7 cellular contexts compared by ENCODE assay signal in the genomic region with DNA sequence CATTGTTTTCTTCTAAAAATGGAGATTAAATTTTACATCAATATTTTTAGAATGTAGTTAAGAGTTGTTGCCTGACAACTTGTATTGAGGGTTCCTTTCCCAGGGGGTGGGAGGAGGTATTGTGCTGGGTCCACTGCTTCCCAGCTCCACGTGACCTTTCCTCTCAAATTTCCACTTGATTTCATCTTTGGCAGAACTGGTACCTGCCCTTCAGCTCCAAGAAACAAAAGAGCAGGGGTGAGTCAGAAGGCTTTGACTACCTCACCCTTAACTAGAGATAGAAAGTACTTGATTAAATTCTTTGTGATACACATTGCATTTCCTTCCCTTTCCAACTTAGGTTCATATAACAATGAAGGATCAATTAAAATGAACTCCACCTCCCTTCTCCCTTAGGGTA. TPM values are rescaled to one million over a fixed set of nuclear protein-coding genes. Genes with fewer than 3 reads are reported as not detected.
DNase-seq lines count a peak whose midpoint lies in the region; ATAC-seq and TF ChIP-seq lines count a peak whose summit lies in the region.

No MANE protein-coding gene starts in this region.

- peak overlapping the region; percentile 75 to 84 for H3K27ac Mint-ChIP-seq in T-cell

- TF ChIP-seq CTCF in HEK293 (tag by site-specific recombination; IDR thresholded peaks at IDR 0.05) = no peak
- TF ChIP-seq CTCF in left ventricle myocardium inferior (IDR thresholded peaks at IDR 0.05; ENCODE audit: borderline replicate concordance) = no peak
- TF ChIP-seq CTCF in GM20000 (IDR thresholded peaks at IDR 0.05; ENCODE audit: extremely low read depth, missing control alignments) = no peak

- peaks cover 0 to 6% (median 0%) of the 10 kb centered on the region in 3 donors for H3K9me3 Mint-ChIP-seq in T-cell

- DNase-seq in T-cell (no peak), left ventricle myocardium inferior (no peak), skeletal muscle cell (ENCODE audit: low read depth) (no peak), GM20000 (ENCODE audit: low spot score) (no peak), NCI-H1694 (lab: John Stamatoyannopoulos, UW) (no peak)
- no peak for DNase-seq in activated CD4-positive, alpha-beta T cell treated with anti-CD3 and anti-CD28 coated beads, Interleukin-2, amount 50 U/mL, for 1 hour

- H3K4me3 ChIP-seq in HEK293 (ENCODE audit: low read depth, low read length) (peak overlapping the region; percentile 61), left ventricle myocardium inferior (peak overlapping the region; percentile 85), skeletal muscle cell (ENCODE audit: low read depth, low read length) (peak overlapping the region; percentile 62)

- H3K4me1 ChIP-seq in HEK293 (ENCODE audit: control insufficient read depth, insufficient read depth, low read length) = peaks cover 33% of the 10 kb centered on the region
- peaks cover 66% of the 10 kb centered on the region for H3K4me1 ChIP-seq in left ventricle myocardium inferior

- POLR2A ChIA-PET in HEK293 (lab: Yijun Ruan, JAX) = interaction anchor here (1.7 to 2.5 kb wide), 2 partner anchors 19 to 71 kb away, joined by 4 to 12 read pairs; partner anchors contain the start of gene TRIM2
- POLR2A ChIA-PET in T-cell (lab: Charles Lee) = no interaction called here

- peaks cover 36 to 50% (median 42%) of the 10 kb centered on the region in 3 donors for H3K4me1 Mint-ChIP-seq in T-cell

- H3K27me3 ChIP-seq in left ventricle myocardium inferior (ENCODE audit: low read depth) = no peaks in the 10 kb centered on the region

- peaks cover 9% of the 10 kb centered on the region for H3K36me3 Mint-ChIP-seq in T-cell

- peaks cover 2 to 5% of the 10 kb centered on the region in 2 donors for H3K27me3 Mint-ChIP-seq in T-cell

- H3K36me3 ChIP-seq in HEK293 (ENCODE audit: control insufficient read depth in 2 of 2, insufficient read depth in 1 of 2, low read length in 2 of 2) = peaks cover 0 to 3% of the 10 kb centered on the region in 2 experiments; a peak in 2 of 3 replicates
- H3K36me3 ChIP-seq in left ventricle myocardium inferior = no peaks in the 10 kb centered on the region

- H3K9me3 ChIP-seq in HEK293 (ENCODE audit: control insufficient read depth, insufficient read depth, low read depth, low read length) = no peaks in the 10 kb centered on the region
- H3K9me3 ChIP-seq in left ventricle myocardium inferior (replicated peaks) = no peaks in the 10 kb centered on the region

- no peak overlapping the region for H3K27ac ChIP-seq in HEK293 (ENCODE audit: extremely low read depth, low read depth, low read length)
- H3K27ac ChIP-seq in left ventricle myocardium inferior (replicated peaks) = peak overlapping the region; percentile 96

- intact Hi-C loops in left ventricle myocardium inferior (cut with micrococcal nuclease) = no loop called here

- H3K4me3 Mint-ChIP-seq in T-cell = peak overlapping the region; percentile 85 to 94 (median 89)

- ATAC-seq in T-cell (replicated peaks in 1 of 4) = no peak

- CTCF ChIA-PET in HEK293 (lab: Yijun Ruan, JAX) (interaction anchor here (1.4 to 2.2 kb wide), 3 partner anchors 9 to 94 kb away, joined by 4 to 8 read pairs (median 5); no protein-coding TSS in a partner anchor), T-cell (lab: Charles Lee) (interaction anchor here in 1 of 2 donors (0.7 kb wide), 1 partner anchor 26 kb away, joined by 4 read pairs; no protein-coding TSS in a partner anchor)

TF ChIP-seq in HEK293, 187 proteins besides CTCF, POLR2A, EP300 and RAD21 (continues in another document):
- TF ChIP-seq ZNF600 (tag by site-specific recombination; IDR thresholded peaks at IDR 0.05) (peak; percentile 77), ZNF221 (tag by site-specific recombination; IDR thresholded peaks at IDR 0.05; ENCODE audit: borderline replicate concordance) (no peak), ZNF335 (tag by site-specific recombination; conservative IDR thresholded peaks at IDR 0.05) (0 out of 2 replicates have a peak, but pooled peaks have one; percentile 18), ZBTB10 (tag by site-specific recombination; IDR thresholded peaks at IDR 0.05) (no peak), ZNF785 (tag by site-specific recombination; IDR thresholded peaks at IDR 0.05) (no peak), PRDM1 (tag by site-specific recombination; IDR thresholded peaks at IDR 0.05) (0 out of 2 replicates have a peak, but pooled peaks have one; percentile 19), ZNF629 (tag by site-specific recombination; IDR thresholded peaks at IDR 0.05) (0 out of 2 replicates have a peak, but pooled peaks have one; percentile 38), ZNF341 (tag by site-specific recombination; IDR thresholded peaks at IDR 0.05; ENCODE audit: low read depth) (no peak), ZSCAN30 (tag by site-specific recombination; IDR thresholded peaks at IDR 0.05) (0 out of 2 replicates have a peak, but pooled peaks have one; percentile 20)
- TF ChIP-seq, protein P1, sequence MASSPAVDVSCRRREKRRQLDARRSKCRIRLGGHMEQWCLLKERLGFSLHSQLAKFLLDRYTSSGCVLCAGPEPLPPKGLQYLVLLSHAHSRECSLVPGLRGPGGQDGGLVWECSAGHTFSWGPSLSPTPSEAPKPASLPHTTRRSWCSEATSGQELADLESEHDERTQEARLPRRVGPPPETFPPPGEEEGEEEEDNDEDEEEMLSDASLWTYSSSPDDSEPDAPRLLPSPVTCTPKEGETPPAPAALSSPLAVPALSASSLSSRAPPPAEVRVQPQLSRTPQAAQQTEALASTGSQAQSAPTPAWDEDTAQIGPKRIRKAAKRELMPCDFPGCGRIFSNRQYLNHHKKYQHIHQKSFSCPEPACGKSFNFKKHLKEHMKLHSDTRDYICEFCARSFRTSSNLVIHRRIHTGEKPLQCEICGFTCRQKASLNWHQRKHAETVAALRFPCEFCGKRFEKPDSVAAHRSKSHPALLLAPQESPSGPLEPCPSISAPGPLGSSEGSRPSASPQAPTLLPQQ (tag by site-specific recombination; IDR thresholded peaks at IDR 0.05) = peak; percentile 80
- TF ChIP-seq, protein P2, sequence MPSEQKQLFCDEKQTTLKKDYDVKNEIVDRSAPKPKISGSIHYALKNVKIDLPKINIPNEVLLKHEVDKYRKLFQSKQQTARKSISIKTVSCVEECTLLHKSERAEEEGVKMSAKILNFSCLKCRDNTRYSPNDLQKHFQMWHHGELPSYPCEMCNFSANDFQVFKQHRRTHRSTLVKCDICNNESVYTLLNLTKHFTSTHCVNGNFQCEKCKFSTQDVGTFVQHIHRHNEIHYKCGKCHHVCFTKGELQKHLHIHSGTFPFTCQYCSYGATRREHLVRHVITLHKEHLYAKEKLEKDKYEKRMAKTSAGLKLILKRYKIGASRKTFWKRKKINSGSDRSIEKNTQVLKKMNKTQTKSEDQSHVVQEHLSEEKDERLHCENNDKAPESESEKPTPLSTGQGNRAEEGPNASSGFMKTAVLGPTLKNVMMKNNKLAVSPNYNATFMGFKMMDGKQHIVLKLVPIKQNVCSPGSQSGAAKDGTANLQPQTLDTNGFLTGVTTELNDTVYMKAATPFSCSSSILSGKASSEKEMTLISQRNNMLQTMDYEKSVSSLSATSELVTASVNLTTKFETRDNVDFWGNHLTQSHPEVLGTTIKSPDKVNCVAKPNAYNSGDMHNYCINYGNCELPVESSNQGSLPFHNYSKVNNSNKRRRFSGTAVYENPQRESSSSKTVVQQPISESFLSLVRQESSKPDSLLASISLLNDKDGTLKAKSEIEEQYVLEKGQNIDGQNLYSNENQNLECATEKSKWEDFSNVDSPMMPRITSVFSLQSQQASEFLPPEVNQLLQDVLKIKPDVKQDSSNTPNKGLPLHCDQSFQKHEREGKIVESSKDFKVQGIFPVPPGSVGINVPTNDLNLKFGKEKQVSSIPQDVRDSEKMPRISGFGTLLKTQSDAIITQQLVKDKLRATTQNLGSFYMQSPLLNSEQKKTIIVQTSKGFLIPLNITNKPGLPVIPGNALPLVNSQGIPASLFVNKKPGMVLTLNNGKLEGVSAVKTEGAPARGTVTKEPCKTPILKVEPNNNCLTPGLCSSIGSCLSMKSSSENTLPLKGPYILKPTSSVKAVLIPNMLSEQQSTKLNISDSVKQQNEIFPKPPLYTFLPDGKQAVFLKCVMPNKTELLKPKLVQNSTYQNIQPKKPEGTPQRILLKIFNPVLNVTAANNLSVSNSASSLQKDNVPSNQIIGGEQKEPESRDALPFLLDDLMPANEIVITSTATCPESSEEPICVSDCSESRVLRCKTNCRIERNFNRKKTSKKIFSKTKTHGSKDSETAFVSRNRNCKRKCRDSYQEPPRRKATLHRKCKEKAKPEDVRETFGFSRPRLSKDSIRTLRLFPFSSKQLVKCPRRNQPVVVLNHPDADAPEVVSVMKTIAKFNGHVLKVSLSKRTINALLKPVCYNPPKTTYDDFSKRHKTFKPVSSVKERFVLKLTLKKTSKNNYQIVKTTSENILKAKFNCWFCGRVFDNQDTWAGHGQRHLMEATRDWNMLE (tag by site-specific recombination; conservative IDR thresholded peaks at IDR 0.05; ENCODE audit: low read depth) = no peak

RNA-seq across cellular contexts. Expression of gene TRIM2, which starts 19.7 kb away (rescaled TPM):
- 1 to 10 TPM; 3.5 to 8.4 (median 4.4) TPM for total RNA-seq in T-cell
- total RNA-seq in left ventricle myocardium inferior = 20.2 TPM
